In genomic region chr1:226082959-226083302, GRCh38 we compare ENCODE assay signal across 8 cellular contexts. TPM values are rescaled to one million over a fixed set of nuclear protein-coding genes. Genes with fewer than 3 reads are reported as not detected.
DNase-seq lines count a peak whose midpoint lies in the region; ATAC-seq and TF ChIP-seq lines count a peak whose summit lies in the region.

No MANE protein-coding gene starts in this region.

- ATAC-seq in GM18505 (IDR thresholded peaks at IDR 0.05; ENCODE audit: unreplicated experiment) (peak; percentile 23), HG03025 (IDR thresholded peaks at IDR 0.05; ENCODE audit: low FRiP score, unreplicated experiment) (peak; percentile 15), RWPE2 (ENCODE audit: low read depth) (peak; percentile 75)

- H3K4me2 ChIP-seq in mesendoderm (ENCODE audit: low read length), result peak overlapping the region; percentile 83

- no peak for TF ChIP-seq POLR2A in GM18505 (IDR thresholded peaks at IDR 0.05; ENCODE audit: borderline replicate concordance, extremely low read depth, insufficient read depth, insufficient read length)

- no peaks in the 10 kb centered on the region for H3K79me1 ChIP-seq in mesendoderm (ENCODE audit: low read length)

- H2BK120ac ChIP-seq in mesendoderm (ENCODE audit: low read depth, low read length), result no peak overlapping the region

- H3K56ac ChIP-seq in mesendoderm (ENCODE audit: low read length), result peak overlapping the region; percentile 82

- H2AFZ ChIP-seq in ACC112 (ENCODE audit: low read length, unreplicated experiment), result peak overlapping the region; percentile 70

- peak overlapping the region; percentile 29 for H3K4ac ChIP-seq in mesendoderm (ENCODE audit: low read depth, low read length)

- H3K36me3 ChIP-seq in ACC112 (ENCODE audit: insufficient read depth, low read length) (no peaks in the 10 kb centered on the region), RWPE2 (ENCODE audit: low read depth) (no peaks in the 10 kb centered on the region), ectodermal cell (ENCODE audit: control insufficient read depth, insufficient read depth, low read length) (no peaks in the 10 kb centered on the region), mesendoderm (ENCODE audit: control insufficient read depth, insufficient read depth, low read length) (no peaks in the 10 kb centered on the region)

- H2BK5ac ChIP-seq in mesendoderm (ENCODE audit: low read length), result no peak overlapping the region

- H3K27ac ChIP-seq in ACC112 (ENCODE audit: low read depth, low read length) (peak overlapping the region; percentile 73), RWPE2 (ENCODE audit: poor library complexity, severe bottlenecking) (peak overlapping the region; percentile 12), ectodermal cell (ENCODE audit: insufficient read depth, low read depth, low read length, poor library complexity, severe bottlenecking) (no peak overlapping the region), mesendoderm (ENCODE audit: low read depth, low read length) (no peak overlapping the region)

- no peak overlapping the region for H4K8ac ChIP-seq in mesendoderm (ENCODE audit: low read depth, low read length)

- H3K4me1 ChIP-seq in ACC112 (ENCODE audit: control insufficient read depth, insufficient read depth, low read length, unreplicated experiment) (peaks cover 7% of the 10 kb centered on the region), RWPE2 (ENCODE audit: insufficient read depth, poor library complexity, severe bottlenecking) (no peaks in the 10 kb centered on the region), ectodermal cell (ENCODE audit: control insufficient read depth, insufficient read depth, low read length) (no peaks in the 10 kb centered on the region), mesendoderm (ENCODE audit: control insufficient read depth, low read depth, low read length) (no peaks in the 10 kb centered on the region)

- no peak for DNase-seq in RWPE2 (ENCODE audit: low spot score)
- peak; percentile 37 for DNase-seq in mesendoderm
- peak; percentile 64 for DNase-seq in ureter (ENCODE audit: low spot score)
- no peak for DNase-seq in putamen (ENCODE audit: low spot score)

- H2AK5ac ChIP-seq in mesendoderm (ENCODE audit: low read length), result no peak overlapping the region

- peak overlapping the region; percentile 87 for H3K4me3 ChIP-seq in ACC112 (ENCODE audit: low read depth, low read length)
- peak overlapping the region; percentile 45 for H3K4me3 ChIP-seq in RWPE2 (ENCODE audit: severe bottlenecking)
- peak overlapping the region; percentile 64 for H3K4me3 ChIP-seq in ectodermal cell (ENCODE audit: insufficient read depth, low read depth, low read length)
- peak overlapping the region; percentile 46 for H3K4me3 ChIP-seq in mesendoderm (ENCODE audit: low read length)

- H4K5ac ChIP-seq in mesendoderm (ENCODE audit: low read length), result no peak overlapping the region

- no peaks in the 10 kb centered on the region for H3K27me3 ChIP-seq in ACC112 (ENCODE audit: insufficient read depth, low read length)
- no peaks in the 10 kb centered on the region for H3K27me3 ChIP-seq in RWPE2 (ENCODE audit: insufficient read depth, poor library complexity, severe bottlenecking)
- peaks cover 34% of the 10 kb centered on the region for H3K27me3 ChIP-seq in ectodermal cell (ENCODE audit: control insufficient read depth, insufficient read depth, low read length, poor library complexity, severe bottlenecking)
- no peaks in the 10 kb centered on the region for H3K27me3 ChIP-seq in mesendoderm (ENCODE audit: insufficient read depth, low read length, poor library complexity)

- WGBS in ectodermal cell, 2 experiments, result 2% methylated on average over 23 of the region's 23 CpGs
- WGBS in mesendoderm (ENCODE audit: extremely low coverage, insufficient coverage, low lambda C conversion rate), result no CpG with 5 or more reads among the region's 23 CpGs

- H3K9ac ChIP-seq in mesendoderm (ENCODE audit: low read length), result peak overlapping the region; percentile 61

- no peak for TF ChIP-seq CTCF in RWPE2 (IDR thresholded peaks at IDR 0.05; ENCODE audit: poor library complexity, severe bottlenecking)

- H2BK15ac ChIP-seq in mesendoderm (replicated peaks; ENCODE audit: low read depth), result no peak overlapping the region

- no peak overlapping the region for H3K18ac ChIP-seq in mesendoderm (ENCODE audit: low read length)

- H3K9me3 ChIP-seq in RWPE2 (ENCODE audit: severe bottlenecking) (no peaks in the 10 kb centered on the region), ectodermal cell (ENCODE audit: control insufficient read depth, low read length) (no peaks in the 10 kb centered on the region)

- H3K79me2 ChIP-seq in ACC112 (ENCODE audit: control insufficient read depth, insufficient read depth, low read length, unreplicated experiment) (no peaks in the 10 kb centered on the region), mesendoderm (ENCODE audit: control insufficient read depth, insufficient read depth, low read length) (no peaks in the 10 kb centered on the region)

- H3K23ac ChIP-seq in mesendoderm (ENCODE audit: low read length), result no peak overlapping the region

RNA-seq across cellular contexts. Expression of gene H3-3A, which starts 20.4 kb away (rescaled TPM):
- 1,817 TPM for polyA plus RNA-seq in ectodermal cell (2013, experiment 1 of 4)
- 1,759 TPM for polyA plus RNA-seq in ectodermal cell (2013, experiment 2 of 4)
- polyA plus RNA-seq in ectodermal cell (2013, experiment 3 of 4), result 1,403 TPM
- 1,529 TPM for polyA plus RNA-seq in ectodermal cell (2013, experiment 4 of 4)
- polyA plus RNA-seq in mesendoderm (2013, experiment 1 of 2), result 2,059 TPM
- polyA plus RNA-seq in mesendoderm (2013, experiment 2 of 2), result 2,049 TPM
- total RNA-seq in ureter, result 501 TPM

Comparison
In these comparisons a context has a peak if more than half of its experiments do, and no peak if none do; other contexts are left out.
1. H3K27ac ChIP-seq: peak in ACC112 (single experiment) and RWPE2 (single experiment); none in ectodermal cell (single experiment) and mesendoderm (single experiment).
2. ATAC-seq: peak in every context shown above with its lines; median percentile 75 in RWPE2; 23 in GM18505; 15 in HG03025.
3. DNase-seq: peak in mesendoderm (single experiment) and ureter (single experiment); none in RWPE2 (single experiment) and putamen (single experiment).
4. Peak in every context shown above with its lines, with median percentiles within 50 percentile points of each other: H3K4me3 ChIP-seq.